7 cellular contexts compared by ENCODE assay signal in genomic region chr3:69204315-69204957, GRCh38.
DNase-seq lines count a peak whose midpoint lies in the region; ATAC-seq and TF ChIP-seq lines count a peak whose summit lies in the region.

No MANE protein-coding gene starts in this region.

- no peaks in the 10 kb centered on the region for H3K27me3 ChIP-seq in lower lobe of right lung (ENCODE audit: low read depth)

- H3K4me3 ChIP-seq in lower lobe of right lung: no peak overlapping the region

- no peak overlapping the region for H3K27ac ChIP-seq in lower lobe of right lung

- DNase-seq in activated CD4-positive, alpha-beta T cell treated with anti-CD3 and anti-CD28 coated beads, Interleukin-2, amount 10 ng/mL, durations not matched to agents 24 days and 14 days: peak; percentile 70
- DNase-seq in myocyte (ENCODE audit: low read depth) (peak; percentile 14), NOMO-1 treated with dmso at 0.1 percent for 144 hours (lab: John Stamatoyannopoulos, UW; ENCODE audit: unreplicated experiment) (no peak), lower lobe of right lung (no peak), OCI-M1 (lab: John Stamatoyannopoulos, UW) (no peak)

- peak overlapping the region; percentile 74 for H3K4me3 Mint-ChIP-seq in activated CD4-positive, alpha-beta T cell treated with anti-CD3 and anti-CD28 coated beads, Interleukin-2, amount 10 ng/mL, durations not matched to agents 24 days and 14 days

- no peaks in the 10 kb centered on the region for H3K9me3 ChIP-seq in lower lobe of right lung

- peaks cover 38% of the 10 kb centered on the region for H3K36me3 ChIP-seq in lower lobe of right lung

- H3K4me1 ChIP-seq in lower lobe of right lung: peaks cover 19% of the 10 kb centered on the region

- TF ChIP-seq CTCF in lower lobe of right lung (IDR thresholded peaks at IDR 0.05): no peak

- H3K4me1 Mint-ChIP-seq in activated CD4-positive, alpha-beta T cell treated with anti-CD3 and anti-CD28 coated beads, Interleukin-2, amount 10 ng/mL, durations not matched to agents 24 days and 14 days: peaks cover 60% of the 10 kb centered on the region

- H3K9me3 Mint-ChIP-seq in activated CD4-positive, alpha-beta T cell treated with anti-CD3 and anti-CD28 coated beads, Interleukin-2, amount 10 ng/mL, durations not matched to agents 24 days and 14 days: no peaks in the 10 kb centered on the region

- intact Hi-C loops in activated CD4-positive, alpha-beta T cell treated with anti-CD3 and anti-CD28 coated beads, Interleukin-2, amount 10 ng/mL, durations not matched to agents 24 days and 14 days (cut with micrococcal nuclease): loop anchor here (1.0 kb wide), 1 partner anchor 8 kb away; no protein-coding TSS in a partner anchor
- intact Hi-C loops in lower lobe of right lung (cut with DNase I): no loop called here

- ATAC-seq in GM19043 (IDR thresholded peaks at IDR 0.05; ENCODE audit: low read depth, unreplicated experiment) (peak; percentile 91), HG02870 (IDR thresholded peaks at IDR 0.05; ENCODE audit: unreplicated experiment) (peak; percentile 84), lower lobe of right lung (no peak)

- peaks cover 15% of the 10 kb centered on the region for H3K36me3 Mint-ChIP-seq in activated CD4-positive, alpha-beta T cell treated with anti-CD3 and anti-CD28 coated beads, Interleukin-2, amount 10 ng/mL, durations not matched to agents 24 days and 14 days (ENCODE audit: low read depth)

- no peaks in the 10 kb centered on the region for H3K27me3 Mint-ChIP-seq in activated CD4-positive, alpha-beta T cell treated with anti-CD3 and anti-CD28 coated beads, Interleukin-2, amount 10 ng/mL, durations not matched to agents 24 days and 14 days

- H3K27ac Mint-ChIP-seq in activated CD4-positive, alpha-beta T cell treated with anti-CD3 and anti-CD28 coated beads, Interleukin-2, amount 10 ng/mL, durations not matched to agents 24 days and 14 days: peak overlapping the region; percentile 96

Comparison
In these comparisons a context has a peak if more than half of its experiments do, and no peak if none do; other contexts are left out.
1. ATAC-seq: peak in GM19043 (single experiment) and HG02870 (single experiment); none in lower lobe of right lung (0 of 2).
2. DNase-seq: peak in activated CD4-positive, alpha-beta T cell treated with anti-CD3 and anti-CD28 coated beads, Interleukin-2, amount 10 ng/mL, durations not matched to agents 24 days and 14 days (single experiment) and myocyte (single experiment); none in NOMO-1 treated with dmso at 0.1 percent for 144 hours (single experiment), lower lobe of right lung (single experiment) and OCI-M1 (single experiment).